In genomic region chr11:23644443-23644842, GRCh38 we compare ENCODE assay signal across 28 cellular contexts.
"Had no signal": no experiment of that assay in that cellular context is flagged by ENCODE, and none has a peak within 500 bp of the region (broad histone marks: within the 10 kb centered on the region; RNA-seq: fewer than 3 reads in every experiment).

No MANE protein-coding gene starts in this region.

- DNase-seq: activated CD4-positive, alpha-beta T cell treated with anti-CD3 and anti-CD28 coated beads for 36 hours; activated CD4-positive, CD25-positive, alpha-beta regulatory T cell; activated CD8-positive, alpha-beta memory T cell treated with anti-CD3 and anti-CD28 coated beads, Interleukin-2, amount 10 ng/mL, durations not matched to agents 7 days and 5 days; activated CD8-positive, alpha-beta T cell treated with anti-CD3 and anti-CD28 coated beads, Interleukin-2, amount 10 ng/mL, durations not matched to agents 7 days and 5 days; activated naive CD4-positive, alpha-beta T cell; activated T-cell treated with anti-CD3 and anti-CD28 coated beads, Interleukin-2, amount 50 U/mL, for 48 hours; dermis blood vessel endothelial cell; effector CD4-positive, alpha-beta T cell; erythroblast; gastrocnemius medialis; glutamatergic neuron; islet precursor cell; left ventricle myocardium inferior; mammary epithelial cell; naive B cell; nephron progenitor cell; ovary; retina; stimulated activated CD4-positive, alpha-beta T cell treated with anti-CD3 and anti-CD28 coated beads, Interleukin-12 subunit alpha, Interleukin-12 subunit beta, amount 100 ng/mL, for 4 hours; stimulated activated CD4-positive, alpha-beta T cell treated with anti-CD3 and anti-CD28 coated beads, Interleukin-4, amount 100 ng/mL, for 24 hours; upper lobe of left lung had no signal

- H3K36me3 ChIP-seq: gastrocnemius medialis, left ventricle myocardium inferior, neutrophil, ovary, prostate gland, upper lobe of left lung, vagina had no signal

- H3K27me3 ChIP-seq: gastrocnemius medialis, neutrophil, ovary, upper lobe of left lung, vagina had no signal

- H3K9me3 ChIP-seq: gastrocnemius medialis, neutrophil, ovary, prostate gland, vagina had no signal

- H3K4me1 ChIP-seq: gastrocnemius medialis, left ventricle myocardium inferior, prostate gland, upper lobe of left lung, vagina had no signal

- H3K27ac ChIP-seq: gastrocnemius medialis, left ventricle myocardium inferior, neutrophil, ovary, prostate gland, skin epidermis, upper lobe of left lung, vagina had no signal

- ATAC-seq: activated CD4-positive, alpha-beta T cell treated with anti-CD3 and anti-CD28 coated beads for 36 hours; activated CD8-positive, alpha-beta memory T cell treated with anti-CD3 and anti-CD28 coated beads, Interleukin-2, amount 10 ng/mL, durations not matched to agents 7 days and 5 days; activated CD8-positive, alpha-beta T cell treated with anti-CD3 and anti-CD28 coated beads, Interleukin-2, amount 10 ng/mL, durations not matched to agents 7 days and 5 days; activated naive CD4-positive, alpha-beta T cell treated with anti-CD3 and anti-CD28 coated beads, Interleukin-2, amount 50 U/mL, for 72 hours; gastrocnemius medialis; sciatic nerve; stimulated activated effector memory CD8-positive, alpha-beta T cell treated with anti-CD3 and anti-CD28 coated beads, Interleukin-12 subunit alpha, Interleukin-12 subunit beta, amount 100 ng/mL, for 72 hours had no signal

- H3K4me3 ChIP-seq: gastrocnemius medialis, left ventricle myocardium inferior, ovary, prostate gland, skin epidermis, upper lobe of left lung, vagina had no signal
